Comparison of ENCODE assay signal across 2 cellular contexts in the genomic region with DNA sequence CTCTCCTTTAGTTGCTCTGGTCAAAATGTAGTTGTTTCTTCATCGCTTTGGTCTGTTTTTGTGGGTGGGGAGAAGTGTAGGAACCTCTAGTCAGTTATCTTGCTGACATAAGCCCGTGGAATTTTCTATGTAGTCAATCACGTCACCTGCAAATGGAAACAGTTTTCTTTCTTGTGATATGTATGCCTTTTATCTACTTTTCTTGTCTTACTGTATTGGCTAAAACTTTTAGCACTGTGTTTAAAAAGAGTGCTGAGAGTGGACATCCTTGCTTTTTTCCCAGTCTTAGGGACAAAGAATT.
TF ChIP-seq lines count a peak whose summit lies in the region.

No MANE protein-coding gene starts in this region.

TF ChIP-seq in SK-N-SH, 30 proteins besides CTCF, POLR2A, EP300 and RAD21:
- TF ChIP-seq, protein P1, sequence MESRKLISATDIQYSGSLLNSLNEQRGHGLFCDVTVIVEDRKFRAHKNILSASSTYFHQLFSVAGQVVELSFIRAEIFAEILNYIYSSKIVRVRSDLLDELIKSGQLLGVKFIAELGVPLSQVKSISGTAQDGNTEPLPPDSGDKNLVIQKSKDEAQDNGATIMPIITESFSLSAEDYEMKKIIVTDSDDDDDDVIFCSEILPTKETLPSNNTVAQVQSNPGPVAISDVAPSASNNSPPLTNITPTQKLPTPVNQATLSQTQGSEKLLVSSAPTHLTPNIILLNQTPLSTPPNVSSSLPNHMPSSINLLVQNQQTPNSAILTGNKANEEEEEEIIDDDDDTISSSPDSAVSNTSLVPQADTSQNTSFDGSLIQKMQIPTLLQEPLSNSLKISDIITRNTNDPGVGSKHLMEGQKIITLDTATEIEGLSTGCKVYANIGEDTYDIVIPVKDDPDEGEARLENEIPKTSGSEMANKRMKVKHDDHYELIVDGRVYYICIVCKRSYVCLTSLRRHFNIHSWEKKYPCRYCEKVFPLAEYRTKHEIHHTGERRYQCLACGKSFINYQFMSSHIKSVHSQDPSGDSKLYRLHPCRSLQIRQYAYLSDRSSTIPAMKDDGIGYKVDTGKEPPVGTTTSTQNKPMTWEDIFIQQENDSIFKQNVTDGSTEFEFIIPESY (IDR thresholded peaks at IDR 0.05; ENCODE audit: borderline replicate concordance, low read depth) = no peak
- TF ChIP-seq, protein P2, sequence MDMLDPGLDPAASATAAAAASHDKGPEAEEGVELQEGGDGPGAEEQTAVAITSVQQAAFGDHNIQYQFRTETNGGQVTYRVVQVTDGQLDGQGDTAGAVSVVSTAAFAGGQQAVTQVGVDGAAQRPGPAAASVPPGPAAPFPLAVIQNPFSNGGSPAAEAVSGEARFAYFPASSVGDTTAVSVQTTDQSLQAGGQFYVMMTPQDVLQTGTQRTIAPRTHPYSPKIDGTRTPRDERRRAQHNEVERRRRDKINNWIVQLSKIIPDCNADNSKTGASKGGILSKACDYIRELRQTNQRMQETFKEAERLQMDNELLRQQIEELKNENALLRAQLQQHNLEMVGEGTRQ (IDR thresholded peaks at IDR 0.05; ENCODE audit: borderline replicate concordance, low read depth, low read length) = no peak

TF ChIP-seq in SK-N-SH treated with all-trans-retinoic acid at 6 μM for 48 hours, 23 proteins besides CTCF, POLR2A, EP300 and RAD21 (continued from another document):
- TF ChIP-seq ARNTL (CRISPR knock-in tag; IDR thresholded peaks at IDR 0.05; ENCODE audit: borderline replicate concordance, low read depth) (no peak), ZFP3 (CRISPR knock-in tag; IDR thresholded peaks at IDR 0.05) (no peak), ESRRG (CRISPR knock-in tag; IDR thresholded peaks at IDR 0.05) (no peak), RARB (CRISPR knock-in tag; IDR thresholded peaks at IDR 0.05) (no peak), ZNF8 (CRISPR knock-in tag; IDR thresholded peaks at IDR 0.05) (no peak)
TF ChIP-seq in SK-N-SH treated with all-trans-retinoic acid at 6 μM for 48 hours: peak in this region for 0.
